Comparison of ENCODE assay signal across 15 cellular contexts in the genomic region with DNA sequence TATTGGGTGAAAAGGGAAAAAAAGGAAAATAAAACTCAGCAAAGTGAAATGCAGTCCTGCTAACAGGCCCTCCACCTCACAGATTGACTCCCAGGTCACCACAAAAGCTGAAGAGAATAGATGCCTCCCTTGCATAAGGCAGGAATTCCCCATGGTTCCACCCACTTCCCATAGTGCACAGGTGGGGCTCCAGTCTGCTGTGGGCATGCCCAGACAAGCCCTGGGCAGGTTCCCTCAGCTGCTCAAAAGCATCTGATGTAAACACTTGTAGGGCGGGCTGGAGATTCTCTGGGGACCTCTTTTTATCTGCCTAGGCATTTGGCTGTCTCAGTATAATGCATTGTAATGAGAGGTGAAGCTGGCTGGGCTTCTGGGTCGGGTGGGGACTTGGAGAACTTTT.
DNase-seq lines count a peak whose midpoint lies in the region; ATAC-seq and TF ChIP-seq lines count a peak whose summit lies in the region.
"Had no signal": no experiment of that assay in that cellular context is flagged by ENCODE, and none has a peak within 500 bp of the region (broad histone marks: within the 10 kb centered on the region; RNA-seq: fewer than 3 reads in every experiment).

No MANE protein-coding gene starts in this region.

- no peak for TF ChIP-seq CTCF in epithelial cell of esophagus (IDR thresholded peaks at IDR 0.05; ENCODE audit: insufficient read depth, low read depth, low read length, missing control alignments)

- no peaks in the 10 kb centered on the region for H3K4me1 Mint-ChIP-seq in immature natural killer cell
- H3K4me1 Mint-ChIP-seq: naive thymus-derived CD4-positive, alpha-beta T cell had no signal

- H3K4me3 ChIP-seq in epithelial cell of esophagus (ENCODE audit: low read length): no peak overlapping the region
- H3K4me3 ChIP-seq: SJSA1 had no signal

- H3K27me3 Mint-ChIP-seq in immature natural killer cell (ENCODE audit: low read depth in 3 of 3): no peaks in the 10 kb centered on the region
- H3K27me3 Mint-ChIP-seq: naive thymus-derived CD4-positive, alpha-beta T cell had no signal

- ATAC-seq in GM18867 (IDR thresholded peaks at IDR 0.05; ENCODE audit: unreplicated experiment): peak; percentile 49
- ATAC-seq in HG02571 (IDR thresholded peaks at IDR 0.05; ENCODE audit: unreplicated experiment): peak; percentile 51
- ATAC-seq in GM21619 (IDR thresholded peaks at IDR 0.05; ENCODE audit: unreplicated experiment): no peak
- ATAC-seq in GM21390 (IDR thresholded peaks at IDR 0.05; ENCODE audit: unreplicated experiment): no peak
- ATAC-seq: naive thymus-derived CD4-positive, alpha-beta T cell had no signal

- H3K4me3 Mint-ChIP-seq in immature natural killer cell: no peak overlapping the region
- H3K4me3 Mint-ChIP-seq: naive thymus-derived CD4-positive, alpha-beta T cell had no signal

- in situ Hi-C loops in KBM-7 (cut with MboI; ENCODE audit: low pct_unique_long_range_greater_than_20kb, low sequenced_read_pairs): no loop called here

- DNase-seq in KBM-7 (peak; percentile 5), epithelial cell of esophagus (ENCODE audit: low read depth) (peak; percentile 83), immature natural killer cell (no peak), SK-N-DZ (ENCODE audit: low spot score) (no peak)
- DNase-seq: activated naive CD4-positive, alpha-beta T cell treated with Interleukin-2 at 50 U/mL for 16 hours; BE2C; dermis blood vessel endothelial cell; naive thymus-derived CD4-positive, alpha-beta T cell; NCI-H1694 treated with DMSO at 0.1 percent for 48 hours; stimulated activated CD4-positive, alpha-beta T cell treated with anti-CD3 and anti-CD28 coated beads, Interleukin-15, amount 100 ng/mL, for 24 hours had no signal

- peaks cover 6 to 56% (median 28%) of the 10 kb centered on the region in 6 donors for H3K9me3 Mint-ChIP-seq in immature natural killer cell

- no peak overlapping the region for H3K27ac Mint-ChIP-seq in immature natural killer cell

- H3K36me3 Mint-ChIP-seq in immature natural killer cell: peaks cover 0 to 4% (median 0%) of the 10 kb centered on the region in 3 donors
- H3K36me3 Mint-ChIP-seq: naive thymus-derived CD4-positive, alpha-beta T cell had no signal

Comparison
In these comparisons a context has a peak if more than half of its experiments do, and no peak if none do; other contexts are left out.
1. ATAC-seq: peak in GM18867 (single experiment) and HG02571 (single experiment); none in GM21619 (single experiment) and GM21390 (single experiment).
2. DNase-seq: peak in KBM-7 (single experiment) and epithelial cell of esophagus (single experiment); none in immature natural killer cell (0 of 3) and SK-N-DZ (single experiment).